8 cellular contexts compared by ENCODE assay signal in the genomic region with DNA sequence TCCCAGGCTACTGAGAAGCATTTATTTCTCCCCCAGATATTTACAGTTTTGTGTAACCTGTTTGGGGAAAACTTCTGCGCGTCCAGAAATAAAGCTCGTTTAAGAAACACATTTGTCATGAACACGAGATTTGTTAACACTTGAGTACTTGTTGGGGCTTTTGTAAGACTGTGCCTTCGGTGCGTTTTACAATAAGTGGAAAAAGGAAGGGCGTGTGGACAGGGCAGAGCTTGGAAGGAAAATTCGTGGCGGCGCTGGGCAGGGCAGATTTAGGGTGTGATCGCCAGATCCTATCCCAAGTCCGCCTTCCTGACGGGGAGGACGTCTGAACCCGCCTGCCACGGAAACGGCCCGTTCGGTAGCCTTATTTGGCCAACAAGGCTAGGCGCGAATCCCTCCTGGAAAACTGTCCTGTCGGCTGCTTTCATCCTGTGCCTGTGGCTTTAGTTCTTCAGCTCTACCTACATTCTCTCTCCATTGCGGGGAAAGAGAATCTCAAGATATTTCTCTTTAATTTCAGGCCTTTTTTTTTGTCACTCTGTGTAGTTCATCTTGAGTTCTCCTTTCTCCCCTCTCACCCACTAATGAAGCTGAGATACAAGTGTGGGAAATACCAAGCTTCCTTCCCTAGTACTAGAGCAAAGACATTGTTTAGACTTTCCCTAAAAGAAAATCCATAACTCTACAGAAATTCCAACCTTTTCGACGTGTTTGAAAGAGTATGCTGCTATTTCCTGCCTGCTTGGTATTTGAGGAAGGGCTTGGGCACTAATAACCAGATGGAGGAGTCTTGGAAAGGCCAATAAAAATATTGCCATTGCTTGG. TPM values are rescaled to one million over a fixed set of nuclear protein-coding genes. Genes with fewer than 3 reads are reported as not detected.
A peak's percentile ranks its signal among the peaks of the same experiment; 100 is the strongest.
DNase-seq lines count a peak whose midpoint lies in the region; ATAC-seq and TF ChIP-seq lines count a peak whose summit lies in the region.

No MANE protein-coding gene starts in this region.

- no peaks in the 10 kb centered on the region for H3K4me1 ChIP-seq in NT2/D1 (ENCODE audit: insufficient read depth, insufficient read length)

- no peaks in the 10 kb centered on the region for H3K9me3 ChIP-seq in NT2/D1 (ENCODE audit: insufficient read depth, low read length)

- ATAC-seq in HG02763 (IDR thresholded peaks at IDR 0.05; ENCODE audit: unreplicated experiment): peak; percentile 16

- no peak for TF ChIP-seq CTCF in neural crest cell (conservative IDR thresholded peaks at IDR 0.05)

- peak; percentile 55 to 70 (median 58) for DNase-seq in NCI-H1417 (lab: John Stamatoyannopoulos, UW)
- DNase-seq in NCI-H1417 treated with DMSO at 0.1 percent for 48 hours (lab: John Stamatoyannopoulos, UW): no peak
- peak; percentile 40 for DNase-seq in NT2/D1 (ENCODE audit: low read depth, low spot score)
- peak; percentile 62 for DNase-seq in globus pallidus (ENCODE audit: low spot score)
- peak; percentile 40 for DNase-seq in neural crest cell (ENCODE audit: low read depth, low spot score)
- DNase-seq in HuH-7 (ENCODE audit: low spot score): no peak

- H3K9ac ChIP-seq in NT2/D1 (ENCODE audit: insufficient read length, low read depth): peak overlapping the region; percentile 77

- H3K4me1 Mint-ChIP-seq in activated naive CD8-positive, alpha-beta T cell (ENCODE audit: low read depth): peaks cover 29% of the 10 kb centered on the region
- H3K4me1 Mint-ChIP-seq in neural crest cell: peaks cover 44% of the 10 kb centered on the region

- peak overlapping the region; percentile 77 for H3K27ac Mint-ChIP-seq in activated naive CD8-positive, alpha-beta T cell
- H3K27ac Mint-ChIP-seq in neural crest cell (ENCODE audit: unreplicated experiment): peak overlapping the region; percentile 48

- peaks cover 18% of the 10 kb centered on the region for H3K36me3 ChIP-seq in NT2/D1 (ENCODE audit: insufficient read depth, insufficient read length, low read length)

- H3K27me3 ChIP-seq in NT2/D1 (ENCODE audit: insufficient read depth, insufficient read length): peaks cover 19% of the 10 kb centered on the region

- H3K4me3 ChIP-seq in NT2/D1 (ENCODE audit: insufficient read length, low read depth): peak overlapping the region; percentile 71

- H3K36me3 Mint-ChIP-seq in activated naive CD8-positive, alpha-beta T cell: peaks cover 4% of the 10 kb centered on the region
- H3K36me3 Mint-ChIP-seq in neural crest cell (ENCODE audit: low read depth): no peaks in the 10 kb centered on the region

- no peaks in the 10 kb centered on the region for H3K27me3 Mint-ChIP-seq in activated naive CD8-positive, alpha-beta T cell
- H3K27me3 Mint-ChIP-seq in neural crest cell (ENCODE audit: low read depth): no peaks in the 10 kb centered on the region

- no peaks in the 10 kb centered on the region for H3K9me3 Mint-ChIP-seq in activated naive CD8-positive, alpha-beta T cell (ENCODE audit: low read depth)
- H3K9me3 Mint-ChIP-seq in neural crest cell: no peaks in the 10 kb centered on the region

- H3K4me3 Mint-ChIP-seq in activated naive CD8-positive, alpha-beta T cell: peak overlapping the region; percentile 93
- H3K4me3 Mint-ChIP-seq in neural crest cell: peak overlapping the region; percentile 94

RNA-seq across cellular contexts. Expression of a gene that starts 0.9 kb away (rescaled TPM):
- total RNA-seq in neural crest cell: 71.0 and 72.5 TPM in 2 replicates

Comparison
In these comparisons a context has a peak if more than half of its experiments do, and no peak if none do; other contexts are left out.
1. DNase-seq: peak in NCI-H1417 (3 of 3), NT2/D1 (single experiment), globus pallidus (single experiment) and neural crest cell (single experiment); none in NCI-H1417 treated with DMSO at 0.1 percent for 48 hours (single experiment) and HuH-7 (single experiment).